In genomic region chr16:64153718-64154117, GRCh38 we compare ENCODE assay signal across 20 cellular contexts.
DNase-seq lines count a peak whose midpoint lies in the region; ATAC-seq and TF ChIP-seq lines count a peak whose summit lies in the region.
"Had no signal": no experiment of that assay in that cellular context is flagged by ENCODE, and none has a peak within 500 bp of the region (broad histone marks: within the 10 kb centered on the region; RNA-seq: fewer than 3 reads in every experiment).

No MANE protein-coding gene starts in this region.

- no peaks in the 10 kb centered on the region for H3K4me1 Mint-ChIP-seq in activated CD4-positive, alpha-beta memory T cell treated with anti-CD3 and anti-CD28 coated beads, Interleukin-2, amount 10 ng/mL, durations not matched to agents 7 days and 5 days
- H3K4me1 Mint-ChIP-seq: activated CD4-positive, alpha-beta T cell treated with anti-CD3 and anti-CD28 coated beads, Interleukin-2, amount 10 ng/mL, durations not matched to agents 7 days and 5 days; activated naive CD4-positive, alpha-beta T cell treated with anti-CD3 and anti-CD28 coated beads, Interleukin-2, amount 10 ng/mL, durations not matched to agents 7 days and 5 days; CD4-positive, alpha-beta memory T cell had no signal

- H3K4me3 Mint-ChIP-seq in activated CD4-positive, alpha-beta memory T cell treated with anti-CD3 and anti-CD28 coated beads, Interleukin-2, amount 10 ng/mL, durations not matched to agents 7 days and 5 days: no peak overlapping the region
- H3K4me3 Mint-ChIP-seq: activated CD4-positive, alpha-beta T cell treated with anti-CD3 and anti-CD28 coated beads, Interleukin-2, amount 10 ng/mL, durations not matched to agents 7 days and 5 days; activated naive CD4-positive, alpha-beta T cell treated with anti-CD3 and anti-CD28 coated beads, Interleukin-2, amount 10 ng/mL, durations not matched to agents 7 days and 5 days; brain; CD4-positive, alpha-beta memory T cell; stimulated activated naive CD8-positive, alpha-beta T cell treated with anti-CD3 and anti-CD28 coated beads, Interleukin-15, Interleukin-2, amounts not matched to agents 100 ng/mL and 50 ng/mL, for 24 hours had no signal

- no peaks in the 10 kb centered on the region for H3K27me3 Mint-ChIP-seq in activated CD4-positive, alpha-beta memory T cell treated with anti-CD3 and anti-CD28 coated beads, Interleukin-2, amount 10 ng/mL, durations not matched to agents 7 days and 5 days
- H3K27me3 Mint-ChIP-seq: activated CD4-positive, alpha-beta T cell treated with anti-CD3 and anti-CD28 coated beads, Interleukin-2, amount 10 ng/mL, durations not matched to agents 7 days and 5 days; activated naive CD4-positive, alpha-beta T cell treated with anti-CD3 and anti-CD28 coated beads, Interleukin-2, amount 10 ng/mL, durations not matched to agents 7 days and 5 days; brain; CD4-positive, alpha-beta memory T cell; stimulated activated naive CD8-positive, alpha-beta T cell treated with anti-CD3 and anti-CD28 coated beads, Interleukin-15, Interleukin-2, amounts not matched to agents 100 ng/mL and 50 ng/mL, for 24 hours had no signal

- CTCF ChIA-PET in activated CD4-positive, alpha-beta memory T cell treated with anti-CD3 and anti-CD28 coated beads, Interleukin-2, amount 10 ng/mL, durations not matched to agents 7 days and 5 days (lab: Charles Lee): no interaction called here

- no peak overlapping the region for H3K27ac Mint-ChIP-seq in activated CD4-positive, alpha-beta memory T cell treated with anti-CD3 and anti-CD28 coated beads, Interleukin-2, amount 10 ng/mL, durations not matched to agents 7 days and 5 days
- H3K27ac Mint-ChIP-seq: activated CD4-positive, alpha-beta T cell treated with anti-CD3 and anti-CD28 coated beads, Interleukin-2, amount 10 ng/mL, durations not matched to agents 7 days and 5 days; activated naive CD4-positive, alpha-beta T cell treated with anti-CD3 and anti-CD28 coated beads, Interleukin-2, amount 10 ng/mL, durations not matched to agents 7 days and 5 days; CD4-positive, alpha-beta memory T cell; stimulated activated naive CD8-positive, alpha-beta T cell treated with anti-CD3 and anti-CD28 coated beads, Interleukin-15, Interleukin-2, amounts not matched to agents 100 ng/mL and 50 ng/mL, for 24 hours had no signal

- H3K27me3 ChIP-seq in kidney epithelial cell (ENCODE audit: control insufficient read depth, insufficient read depth, low read length): no peaks in the 10 kb centered on the region
- H3K27me3 ChIP-seq: esophagus muscularis mucosa, hepatocyte, neutrophil had no signal

- in situ Hi-C loops in astrocyte of the spinal cord (cut with HindIII; ENCODE audit: low sequenced_read_pairs): no loop called here

- no peaks in the 10 kb centered on the region for H3K36me3 ChIP-seq in kidney epithelial cell (ENCODE audit: control insufficient read depth, insufficient read depth, low read length)
- H3K36me3 ChIP-seq: esophagus muscularis mucosa, neutrophil had no signal

- peaks cover 18% of the 10 kb centered on the region for H3K9me3 Mint-ChIP-seq in activated CD4-positive, alpha-beta memory T cell treated with anti-CD3 and anti-CD28 coated beads, Interleukin-2, amount 10 ng/mL, durations not matched to agents 7 days and 5 days

- no peak for ATAC-seq in Right ventricle myocardium inferior

- no peak overlapping the region for H3K4me3 ChIP-seq in astrocyte of the spinal cord (ENCODE audit: low read depth, low read length)
- no peak overlapping the region for H3K4me3 ChIP-seq in kidney epithelial cell (ENCODE audit: low read depth, low read length)
- H3K4me3 ChIP-seq: esophagus muscularis mucosa, hepatocyte had no signal

- H3K36me3 Mint-ChIP-seq in activated CD4-positive, alpha-beta memory T cell treated with anti-CD3 and anti-CD28 coated beads, Interleukin-2, amount 10 ng/mL, durations not matched to agents 7 days and 5 days (ENCODE audit: low read depth): no peaks in the 10 kb centered on the region
- H3K36me3 Mint-ChIP-seq: activated naive CD4-positive, alpha-beta T cell treated with anti-CD3 and anti-CD28 coated beads, Interleukin-2, amount 10 ng/mL, durations not matched to agents 7 days and 5 days; brain; CD4-positive, alpha-beta memory T cell had no signal

- POLR2A ChIA-PET in activated CD4-positive, alpha-beta memory T cell treated with anti-CD3 and anti-CD28 coated beads, Interleukin-2, amount 10 ng/mL, durations not matched to agents 7 days and 5 days (lab: Charles Lee): no interaction called here

- DNase-seq in AG20443 (ENCODE audit: low spot score) (peak; percentile 55), HT1080 (ENCODE audit: low read depth) (peak; percentile 64), astrocyte of the spinal cord (ENCODE audit: low read depth, low spot score) (peak; percentile 19), kidney epithelial cell (ENCODE audit: low read depth) (peak; percentile 10), superior temporal gyrus (ENCODE audit: extremely low spot score) (no peak), Right ventricle myocardium inferior (ENCODE audit: missing footprints) (no peak), dermis blood vessel endothelial cell (no peak)
- DNase-seq in activated CD4-positive, alpha-beta memory T cell treated with anti-CD3 and anti-CD28 coated beads, Interleukin-2, amount 10 ng/mL, durations not matched to agents 7 days and 5 days: no peak
- DNase-seq: activated CD4-positive, alpha-beta T cell treated with anti-CD3 and anti-CD28 coated beads, Interleukin-2, amount 10 ng/mL, durations not matched to agents 7 days and 5 days; activated naive CD4-positive, alpha-beta T cell treated with anti-CD3 and anti-CD28 coated beads, Interleukin-2, amount 10 ng/mL, durations not matched to agents 7 days and 5 days; CD4-positive, alpha-beta memory T cell; midbrain; MV-4-11; NCI-H2029; NCI-H446 had no signal

- intact Hi-C loops in Right ventricle myocardium inferior (cut with DNase I): no loop called here

- TF ChIP-seq CTCF in astrocyte of the spinal cord (IDR thresholded peaks at IDR 0.05; ENCODE audit: low read depth, low read length) (no peak), kidney epithelial cell (IDR thresholded peaks at IDR 0.05; ENCODE audit: insufficient read depth, low read length, poor library complexity, severe bottlenecking) (no peak)

Comparison
In these comparisons a context has a peak if more than half of its experiments do, and no peak if none do; other contexts are left out.
1. DNase-seq: peak in AG20443 (single experiment), HT1080 (single experiment), astrocyte of the spinal cord (single experiment) and kidney epithelial cell (single experiment); none in activated CD4-positive, alpha-beta memory T cell treated with anti-CD3 and anti-CD28 coated beads, Interleukin-2, amount 10 ng/mL, durations not matched to agents 7 days and 5 days (single experiment), superior temporal gyrus (single experiment), Right ventricle myocardium inferior (single experiment) and dermis blood vessel endothelial cell (single experiment).